In the genomic region with DNA sequence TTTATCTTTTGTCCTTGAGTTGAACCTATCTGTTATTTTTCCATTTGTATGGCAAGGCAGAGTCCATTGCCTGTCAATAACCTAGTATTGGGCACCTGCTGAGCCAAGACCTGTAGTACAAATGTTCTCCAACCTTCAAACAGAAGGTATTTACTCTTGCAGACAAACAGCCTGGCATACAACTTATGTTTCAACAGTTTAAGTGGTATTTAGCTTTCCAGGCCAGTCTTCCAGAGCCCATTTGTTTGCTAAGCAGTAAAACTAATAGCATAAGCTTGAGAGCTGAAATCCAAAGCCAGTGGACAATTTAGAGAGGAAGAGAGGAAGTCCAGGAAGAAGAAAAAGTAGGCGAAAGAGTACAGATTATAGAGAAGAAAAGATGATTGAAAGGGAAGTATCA, we compare ENCODE assay signal across 25 cellular contexts.
"Had no signal": no experiment of that assay in that cellular context is flagged by ENCODE, and none has a peak within 500 bp of the region (broad histone marks: within the 10 kb centered on the region; RNA-seq: fewer than 3 reads in every experiment).

No MANE protein-coding gene starts in this region.

- DNase-seq: activated CD4-positive, alpha-beta memory T cell treated with anti-CD3 and anti-CD28 coated beads, Interleukin-2, amount 10 ng/mL, durations not matched to agents 7 days and 5 days; activated CD4-positive, alpha-beta T cell treated with anti-CD3 and anti-CD28 coated beads for 1 hour; activated CD4-positive, alpha-beta T cell treated with anti-CD3 and anti-CD28 coated beads, Interleukin-2, amount 10 ng/mL, durations not matched to agents 7 days and 5 days; activated naive CD4-positive, alpha-beta T cell; activated T-cell treated with anti-CD3 and anti-CD28 coated beads, Interleukin-2, amount 50 U/mL, for 72 hours; body of pancreas; dermis blood vessel endothelial cell; effector CD4-positive, alpha-beta T cell; foreskin keratinocyte; heart right ventricle; left ventricle myocardium superior; posterior cingulate gyrus; right cardiac atrium; stimulated activated CD4-positive, alpha-beta T cell treated with anti-CD3 and anti-CD28 coated beads, Interleukin-15, amount 100 ng/mL, for 24 hours; stimulated activated CD4-positive, alpha-beta T cell treated with anti-CD3 and anti-CD28 coated beads, Interleukin-2, amount 100 ng/mL, for 24 hours; stimulated activated naive B cell treated with anti-CD40 and anti-IgM and Interleukin-4, amounts not matched to agents 10 μg/mL and 1 μg/mL and 100 μg/mL, for 72 hours; stomach; T-helper 9 cell; thyroid gland; upper lobe of left lung had no signal

- H3K9me3 ChIP-seq: body of pancreas, stomach, thyroid gland, upper lobe of left lung, vagina had no signal

- H3K27ac ChIP-seq: body of pancreas, esophagus muscularis mucosa, foreskin keratinocyte, heart right ventricle, stomach, thyroid gland, upper lobe of left lung, vagina had no signal

- H3K27me3 ChIP-seq: body of pancreas, esophagus muscularis mucosa, foreskin keratinocyte, heart right ventricle, stomach, thyroid gland, upper lobe of left lung, vagina had no signal

- ATAC-seq: activated naive CD4-positive, alpha-beta T cell treated with anti-CD3 and anti-CD28 coated beads, Interleukin-2, amount 50 U/mL, for 72 hours; activated T-cell treated with anti-CD3 and anti-CD28 coated beads, Interleukin-2, amount 50 U/mL, for 72 hours; body of pancreas; foreskin keratinocyte; heart right ventricle; left ventricle myocardium superior; right cardiac atrium; stimulated activated naive B cell treated with anti-CD40 and anti-IgM and Interleukin-4, amounts not matched to agents 10 μg/mL and 1 μg/mL and 100 μg/mL, for 72 hours; WTC11 had no signal

- H3K4me1 ChIP-seq: body of pancreas, esophagus muscularis mucosa, foreskin keratinocyte, heart right ventricle, stomach, thyroid gland, upper lobe of left lung, vagina had no signal

- H3K36me3 ChIP-seq: esophagus muscularis mucosa, heart right ventricle, stomach, thyroid gland, upper lobe of left lung, vagina had no signal

- FAIRE-seq: islet of Langerhans had no signal

- H3K4me3 ChIP-seq: body of pancreas, esophagus muscularis mucosa, heart right ventricle, stomach, thyroid gland, upper lobe of left lung, vagina had no signal
